ENCODE assay signal across 1 cellular context in the genomic region with DNA sequence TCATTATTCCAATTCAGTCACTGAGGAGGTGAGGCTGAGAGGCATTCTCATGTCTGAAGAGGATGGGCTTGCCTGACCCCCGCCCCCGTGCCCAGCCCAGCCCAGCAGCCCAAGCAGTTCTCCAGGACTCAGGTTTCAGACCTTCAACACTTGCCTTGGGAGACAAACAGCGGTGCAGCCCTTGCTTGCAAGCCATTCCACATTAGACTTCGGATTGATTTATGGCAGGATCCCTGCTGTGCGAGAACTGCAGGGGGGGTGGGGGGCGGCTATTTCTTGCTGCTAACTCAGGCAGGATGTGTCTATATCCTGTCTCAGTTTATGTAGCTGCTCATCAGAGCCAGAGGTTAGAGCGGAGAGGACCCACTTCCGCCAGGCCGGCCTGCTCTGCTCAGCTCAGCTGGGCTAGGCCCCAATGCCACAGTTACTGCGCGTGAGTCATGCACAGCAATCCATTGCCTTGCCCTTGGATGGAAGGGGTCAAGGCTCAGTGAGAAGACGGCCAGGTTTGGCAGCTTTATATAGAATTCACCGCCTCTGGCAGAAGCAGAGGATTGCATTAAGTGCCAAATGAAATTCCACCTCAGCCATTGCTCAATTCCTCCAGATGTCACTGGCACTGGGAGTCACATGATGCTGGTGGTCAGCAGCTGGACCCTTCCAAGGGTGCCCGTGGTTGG.
TF ChIP-seq lines count a peak whose summit lies in the region.

No MANE protein-coding gene starts in this region.

TF ChIP-seq in GM12878, 131 proteins besides CTCF, POLR2A, EP300 and RAD21 (continued from another document):
- TF ChIP-seq, protein P1, sequence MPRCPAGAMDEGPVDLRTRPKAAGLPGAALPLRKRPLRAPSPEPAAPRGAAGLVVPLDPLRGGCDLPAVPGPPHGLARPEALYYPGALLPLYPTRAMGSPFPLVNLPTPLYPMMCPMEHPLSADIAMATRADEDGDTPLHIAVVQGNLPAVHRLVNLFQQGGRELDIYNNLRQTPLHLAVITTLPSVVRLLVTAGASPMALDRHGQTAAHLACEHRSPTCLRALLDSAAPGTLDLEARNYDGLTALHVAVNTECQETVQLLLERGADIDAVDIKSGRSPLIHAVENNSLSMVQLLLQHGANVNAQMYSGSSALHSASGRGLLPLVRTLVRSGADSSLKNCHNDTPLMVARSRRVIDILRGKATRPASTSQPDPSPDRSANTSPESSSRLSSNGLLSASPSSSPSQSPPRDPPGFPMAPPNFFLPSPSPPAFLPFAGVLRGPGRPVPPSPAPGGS (IDR thresholded peaks at IDR 0.05; ENCODE audit: borderline replicate concordance, insufficient read depth, low read depth, low read length, poor library complexity, severe bottlenecking), result peak; percentile 70
- TF ChIP-seq, protein P2, sequence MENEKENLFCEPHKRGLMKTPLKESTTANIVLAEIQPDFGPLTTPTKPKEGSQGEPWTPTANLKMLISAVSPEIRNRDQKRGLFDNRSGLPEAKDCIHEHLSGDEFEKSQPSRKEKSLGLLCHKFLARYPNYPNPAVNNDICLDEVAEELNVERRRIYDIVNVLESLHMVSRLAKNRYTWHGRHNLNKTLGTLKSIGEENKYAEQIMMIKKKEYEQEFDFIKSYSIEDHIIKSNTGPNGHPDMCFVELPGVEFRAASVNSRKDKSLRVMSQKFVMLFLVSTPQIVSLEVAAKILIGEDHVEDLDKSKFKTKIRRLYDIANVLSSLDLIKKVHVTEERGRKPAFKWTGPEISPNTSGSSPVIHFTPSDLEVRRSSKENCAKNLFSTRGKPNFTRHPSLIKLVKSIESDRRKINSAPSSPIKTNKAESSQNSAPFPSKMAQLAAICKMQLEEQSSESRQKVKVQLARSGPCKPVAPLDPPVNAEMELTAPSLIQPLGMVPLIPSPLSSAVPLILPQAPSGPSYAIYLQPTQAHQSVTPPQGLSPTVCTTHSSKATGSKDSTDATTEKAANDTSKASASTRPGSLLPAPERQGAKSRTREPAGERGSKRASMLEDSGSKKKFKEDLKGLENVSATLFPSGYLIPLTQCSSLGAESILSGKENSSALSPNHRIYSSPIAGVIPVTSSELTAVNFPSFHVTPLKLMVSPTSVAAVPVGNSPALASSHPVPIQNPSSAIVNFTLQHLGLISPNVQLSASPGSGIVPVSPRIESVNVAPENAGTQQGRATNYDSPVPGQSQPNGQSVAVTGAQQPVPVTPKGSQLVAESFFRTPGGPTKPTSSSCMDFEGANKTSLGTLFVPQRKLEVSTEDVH (IDR thresholded peaks at IDR 0.05; ENCODE audit: low read depth, partially characterized antibody), result no peak
- TF ChIP-seq GABPA (IDR thresholded peaks at IDR 0.05; ENCODE audit: low read depth), result peak; percentile 49; the same call in 1 of the 2 replicates
- TF ChIP-seq BMI1 (IDR thresholded peaks at IDR 0.05; ENCODE audit: borderline replicate concordance), result no peak
- no peak for TF ChIP-seq KLF5 (IDR thresholded peaks at IDR 0.05; ENCODE audit: partially characterized antibody)
- no peak for TF ChIP-seq BACH1 (IDR thresholded peaks at IDR 0.05; ENCODE audit: borderline replicate concordance)
- TF ChIP-seq GATAD2B (conservative IDR thresholded peaks at IDR 0.05; ENCODE audit: low read depth), result peak; percentile 42; the same call in 1 of the 2 replicates
- TF ChIP-seq CREB1 (IDR thresholded peaks at IDR 0.05; ENCODE audit: low read depth), result peak; percentile 37; the same call in 1 of the 2 replicates
- no peak for TF ChIP-seq SREBF2 (IDR thresholded peaks at IDR 0.05; ENCODE audit: low read length)
- TF ChIP-seq, protein P3, sequence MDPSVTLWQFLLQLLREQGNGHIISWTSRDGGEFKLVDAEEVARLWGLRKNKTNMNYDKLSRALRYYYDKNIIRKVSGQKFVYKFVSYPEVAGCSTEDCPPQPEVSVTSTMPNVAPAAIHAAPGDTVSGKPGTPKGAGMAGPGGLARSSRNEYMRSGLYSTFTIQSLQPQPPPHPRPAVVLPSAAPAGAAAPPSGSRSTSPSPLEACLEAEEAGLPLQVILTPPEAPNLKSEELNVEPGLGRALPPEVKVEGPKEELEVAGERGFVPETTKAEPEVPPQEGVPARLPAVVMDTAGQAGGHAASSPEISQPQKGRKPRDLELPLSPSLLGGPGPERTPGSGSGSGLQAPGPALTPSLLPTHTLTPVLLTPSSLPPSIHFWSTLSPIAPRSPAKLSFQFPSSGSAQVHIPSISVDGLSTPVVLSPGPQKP (IDR thresholded peaks at IDR 0.05; ENCODE audit: low read depth, low read length), result no peak
- 0 out of 2 replicates have a peak, but pooled peaks have one; percentile 35 for TF ChIP-seq SPI1 (IDR thresholded peaks at IDR 0.05; ENCODE audit: borderline replicate concordance, insufficient read depth, low read depth, low read length)
- no peak; the same call in 1 of the 2 replicates for TF ChIP-seq JUNB (IDR thresholded peaks at IDR 0.05)
- TF ChIP-seq CEBPB (IDR thresholded peaks at IDR 0.05; ENCODE audit: borderline replicate concordance in 1 of 2, low read depth in 2 of 2, low read length in 2 of 2), result no peak
- no peak for TF ChIP-seq MXI1 (IDR thresholded peaks at IDR 0.05; ENCODE audit: low read depth, low read length)
- TF ChIP-seq MYB (IDR thresholded peaks at IDR 0.05; ENCODE audit: borderline replicate concordance, low read depth, low read length), result no peak
- 0 out of 2 replicates have a peak, but pooled peaks have one; percentile 7 for TF ChIP-seq LARP7 (IDR thresholded peaks at IDR 0.05)
- peak; percentile 70 for TF ChIP-seq NR2F1 (conservative IDR thresholded peaks at IDR 0.05)
- no peak; the same call in 1 of the 2 replicates for TF ChIP-seq NBN (IDR thresholded peaks at IDR 0.05)
- no peak for TF ChIP-seq ZNF217 (IDR thresholded peaks at IDR 0.05)
- TF ChIP-seq MEF2A (IDR thresholded peaks at IDR 0.05; ENCODE audit: insufficient read depth, low read depth, low read length), result no peak
- TF ChIP-seq RB1 (IDR thresholded peaks at IDR 0.05; ENCODE audit: borderline replicate concordance), result no peak
- no peak for TF ChIP-seq PAX8 (IDR thresholded peaks at IDR 0.05)
- TF ChIP-seq EGR1 (IDR thresholded peaks at IDR 0.05; ENCODE audit: borderline replicate concordance in 1 of 2, low read depth in 2 of 2, low read length in 2 of 2), result 0 out of 3 replicates have a peak, but pooled peaks of 1 of the 2 experiments have one; percentile 7
- no peak for TF ChIP-seq ATF7 (IDR thresholded peaks at IDR 0.05; ENCODE audit: low read depth)
- TF ChIP-seq ZNF274 (IDR thresholded peaks at IDR 0.05; ENCODE audit: insufficient read depth, insufficient read length), result no peak
- TF ChIP-seq, protein P4, sequence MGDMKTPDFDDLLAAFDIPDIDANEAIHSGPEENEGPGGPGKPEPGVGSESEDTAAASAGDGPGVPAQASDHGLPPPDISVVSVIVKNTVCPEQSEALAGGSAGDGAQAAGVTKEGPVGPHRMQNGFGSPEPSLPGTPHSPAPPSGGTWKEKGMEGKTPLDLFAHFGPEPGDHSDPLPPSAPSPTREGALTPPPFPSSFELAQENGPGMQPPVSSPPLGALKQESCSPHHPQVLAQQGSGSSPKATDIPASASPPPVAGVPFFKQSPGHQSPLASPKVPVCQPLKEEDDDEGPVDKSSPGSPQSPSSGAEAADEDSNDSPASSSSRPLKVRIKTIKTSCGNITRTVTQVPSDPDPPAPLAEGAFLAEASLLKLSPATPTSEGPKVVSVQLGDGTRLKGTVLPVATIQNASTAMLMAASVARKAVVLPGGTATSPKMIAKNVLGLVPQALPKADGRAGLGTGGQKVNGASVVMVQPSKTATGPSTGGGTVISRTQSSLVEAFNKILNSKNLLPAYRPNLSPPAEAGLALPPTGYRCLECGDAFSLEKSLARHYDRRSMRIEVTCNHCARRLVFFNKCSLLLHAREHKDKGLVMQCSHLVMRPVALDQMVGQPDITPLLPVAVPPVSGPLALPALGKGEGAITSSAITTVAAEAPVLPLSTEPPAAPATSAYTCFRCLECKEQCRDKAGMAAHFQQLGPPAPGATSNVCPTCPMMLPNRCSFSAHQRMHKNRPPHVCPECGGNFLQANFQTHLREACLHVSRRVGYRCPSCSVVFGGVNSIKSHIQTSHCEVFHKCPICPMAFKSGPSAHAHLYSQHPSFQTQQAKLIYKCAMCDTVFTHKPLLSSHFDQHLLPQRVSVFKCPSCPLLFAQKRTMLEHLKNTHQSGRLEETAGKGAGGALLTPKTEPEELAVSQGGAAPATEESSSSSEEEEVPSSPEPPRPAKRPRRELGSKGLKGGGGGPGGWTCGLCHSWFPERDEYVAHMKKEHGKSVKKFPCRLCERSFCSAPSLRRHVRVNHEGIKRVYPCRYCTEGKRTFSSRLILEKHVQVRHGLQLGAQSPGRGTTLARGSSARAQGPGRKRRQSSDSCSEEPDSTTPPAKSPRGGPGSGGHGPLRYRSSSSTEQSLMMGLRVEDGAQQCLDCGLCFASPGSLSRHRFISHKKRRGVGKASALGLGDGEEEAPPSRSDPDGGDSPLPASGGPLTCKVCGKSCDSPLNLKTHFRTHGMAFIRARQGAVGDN (IDR thresholded peaks at IDR 0.05), result peak; percentile 95
- TF ChIP-seq BHLHE40 (IDR thresholded peaks at IDR 0.05; ENCODE audit: borderline replicate concordance in 1 of 2, low read depth in 2 of 2, low read length in 1 of 2), result peak; percentile 5 to 42; a peak in 2 of 4 replicates
- no peak for TF ChIP-seq SIX5 (IDR thresholded peaks at IDR 0.05; ENCODE audit: low read depth, low read length, severe bottlenecking)
- TF ChIP-seq CHD4 (IDR thresholded peaks at IDR 0.05), result no peak
- TF ChIP-seq HDAC2 (IDR thresholded peaks at IDR 0.05), result no peak
- TF ChIP-seq TCF3 (IDR thresholded peaks at IDR 0.05; ENCODE audit: borderline replicate concordance, insufficient read depth, low read depth, low read length), result no peak
- no peak for TF ChIP-seq RBBP5 (conservative IDR thresholded peaks at IDR 0.05)
- TF ChIP-seq SMARCA5 (IDR thresholded peaks at IDR 0.05), result peak; percentile 25; the same call in 1 of the 2 replicates
- TF ChIP-seq TCF12 (IDR thresholded peaks at IDR 0.05; ENCODE audit: low read depth, low read length), result no peak
- TF ChIP-seq, protein P5, sequence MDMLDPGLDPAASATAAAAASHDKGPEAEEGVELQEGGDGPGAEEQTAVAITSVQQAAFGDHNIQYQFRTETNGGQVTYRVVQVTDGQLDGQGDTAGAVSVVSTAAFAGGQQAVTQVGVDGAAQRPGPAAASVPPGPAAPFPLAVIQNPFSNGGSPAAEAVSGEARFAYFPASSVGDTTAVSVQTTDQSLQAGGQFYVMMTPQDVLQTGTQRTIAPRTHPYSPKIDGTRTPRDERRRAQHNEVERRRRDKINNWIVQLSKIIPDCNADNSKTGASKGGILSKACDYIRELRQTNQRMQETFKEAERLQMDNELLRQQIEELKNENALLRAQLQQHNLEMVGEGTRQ (IDR thresholded peaks at IDR 0.05; ENCODE audit: borderline replicate concordance, low read depth, low read length), result no peak
- 0 out of 2 replicates have a peak, but pooled peaks have one; percentile 18 for TF ChIP-seq NFIC (IDR thresholded peaks at IDR 0.05; ENCODE audit: low read depth, low read length)
- TF ChIP-seq RUNX3 (IDR thresholded peaks at IDR 0.05; ENCODE audit: low read length), result peak; percentile 40
- TF ChIP-seq SMC3 (IDR thresholded peaks at IDR 0.05; ENCODE audit: borderline replicate concordance, low read length), result no peak
- TF ChIP-seq, protein P6, sequence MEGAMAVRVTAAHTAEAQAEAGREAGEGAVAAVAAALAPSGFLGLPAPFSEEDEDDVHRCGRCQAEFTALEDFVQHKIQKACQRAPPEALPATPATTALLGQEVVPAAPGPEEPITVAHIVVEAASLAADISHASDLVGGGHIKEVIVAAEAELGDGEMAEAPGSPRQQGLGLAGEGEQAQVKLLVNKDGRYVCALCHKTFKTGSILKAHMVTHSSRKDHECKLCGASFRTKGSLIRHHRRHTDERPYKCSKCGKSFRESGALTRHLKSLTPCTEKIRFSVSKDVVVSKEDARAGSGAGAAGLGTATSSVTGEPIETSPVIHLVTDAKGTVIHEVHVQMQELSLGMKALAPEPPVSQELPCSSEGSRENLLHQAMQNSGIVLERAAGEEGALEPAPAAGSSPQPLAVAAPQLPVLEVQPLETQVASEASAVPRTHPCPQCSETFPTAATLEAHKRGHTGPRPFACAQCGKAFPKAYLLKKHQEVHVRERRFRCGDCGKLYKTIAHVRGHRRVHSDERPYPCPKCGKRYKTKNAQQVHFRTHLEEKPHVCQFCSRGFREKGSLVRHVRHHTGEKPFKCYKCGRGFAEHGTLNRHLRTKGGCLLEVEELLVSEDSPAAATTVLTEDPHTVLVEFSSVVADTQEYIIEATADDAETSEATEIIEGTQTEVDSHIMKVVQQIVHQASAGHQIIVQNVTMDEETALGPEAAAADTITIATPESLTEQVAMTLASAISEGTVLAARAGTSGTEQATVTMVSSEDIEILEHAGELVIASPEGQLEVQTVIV (IDR thresholded peaks at IDR 0.05; ENCODE audit: borderline replicate concordance, partially characterized antibody), result no peak
- TF ChIP-seq, protein P7, sequence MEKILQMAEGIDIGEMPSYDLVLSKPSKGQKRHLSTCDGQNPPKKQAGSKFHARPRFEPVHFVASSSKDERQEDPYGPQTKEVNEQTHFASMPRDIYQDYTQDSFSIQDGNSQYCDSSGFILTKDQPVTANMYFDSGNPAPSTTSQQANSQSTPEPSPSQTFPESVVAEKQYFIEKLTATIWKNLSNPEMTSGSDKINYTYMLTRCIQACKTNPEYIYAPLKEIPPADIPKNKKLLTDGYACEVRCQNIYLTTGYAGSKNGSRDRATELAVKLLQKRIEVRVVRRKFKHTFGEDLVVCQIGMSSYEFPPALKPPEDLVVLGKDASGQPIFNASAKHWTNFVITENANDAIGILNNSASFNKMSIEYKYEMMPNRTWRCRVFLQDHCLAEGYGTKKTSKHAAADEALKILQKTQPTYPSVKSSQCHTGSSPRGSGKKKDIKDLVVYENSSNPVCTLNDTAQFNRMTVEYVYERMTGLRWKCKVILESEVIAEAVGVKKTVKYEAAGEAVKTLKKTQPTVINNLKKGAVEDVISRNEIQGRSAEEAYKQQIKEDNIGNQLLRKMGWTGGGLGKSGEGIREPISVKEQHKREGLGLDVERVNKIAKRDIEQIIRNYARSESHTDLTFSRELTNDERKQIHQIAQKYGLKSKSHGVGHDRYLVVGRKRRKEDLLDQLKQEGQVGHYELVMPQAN (conservative IDR thresholded peaks at IDR 0.05), result no peak
- TF ChIP-seq SUPT20H (IDR thresholded peaks at IDR 0.05; ENCODE audit: borderline replicate concordance, control insufficient read depth, low read depth, low read length), result no peak
- peak in 1 of 2 experiments; percentile 77; a peak in 2 of 4 replicates for TF ChIP-seq ETV6 (conservative IDR thresholded peaks at IDR 0.05 in 1 of 2, IDR thresholded peaks at IDR 0.05 in 1 of 2; ENCODE audit: borderline replicate concordance in 1 of 2, low read depth in 1 of 2)
- no peak for TF ChIP-seq POU2F2 (IDR thresholded peaks at IDR 0.05; ENCODE audit: borderline replicate concordance, low read depth, low read length)
- no peak for TF ChIP-seq CHD1 (IDR thresholded peaks at IDR 0.05; ENCODE audit: low read depth, low read length)
- TF ChIP-seq CBX3 (IDR thresholded peaks at IDR 0.05; ENCODE audit: borderline replicate concordance, low read depth), result no peak
- TF ChIP-seq POLR2AphosphoS5 (IDR thresholded peaks at IDR 0.05; ENCODE audit: low read length), result peak; percentile 40; the same call in 1 of the 2 replicates
- TF ChIP-seq ZNF622 (IDR thresholded peaks at IDR 0.05), result no peak
- no peak for TF ChIP-seq WRNIP1 (IDR thresholded peaks at IDR 0.05; ENCODE audit: borderline replicate concordance, low read depth, low read length)
- TF ChIP-seq ASH2L (IDR thresholded peaks at IDR 0.05; ENCODE audit: borderline replicate concordance, low read depth), result no peak
- no peak for TF ChIP-seq EZH2 (IDR thresholded peaks at IDR 0.05; ENCODE audit: borderline replicate concordance, control insufficient read depth, low read depth, low read length)
TF ChIP-seq in GM12878: peak in this region for 24.
